In genomic region chr13:97221989-97222700, GRCh38 we compare ENCODE assay signal across 8 cellular contexts. TPM values are rescaled to one million over a fixed set of nuclear protein-coding genes. Genes with fewer than 3 reads are reported as not detected.
DNase-seq lines count a peak whose midpoint lies in the region; ATAC-seq and TF ChIP-seq lines count a peak whose summit lies in the region.

Gene MBNL2 (plus strand): TSS chr13:97222333. CDS start chr13:97276236, 53,903 bp downstream.

- peak within 1 kb of the TSS; percentile 80 to 92 for H3K4me3 ChIP-seq in duodenal mucosa (ENCODE audit: low read depth in 1 of 2, low read length in 2 of 2)
- H3K4me3 ChIP-seq in lower leg skin (ENCODE audit: low read depth, poor library complexity, severe bottlenecking), result peak within 1 kb of the TSS; percentile 37

- peaks cover 32 to 37% of the 10 kb centered on the region in 2 donors for H3K4me1 ChIP-seq in duodenal mucosa (ENCODE audit: control insufficient read depth in 1 of 2, insufficient read depth in 2 of 2, low read length in 2 of 2)

- TF ChIP-seq CTCF in lower leg skin (IDR thresholded peaks at IDR 0.05), result no peak

- TF ChIP-seq POLR2A in lower leg skin (IDR thresholded peaks at IDR 0.05), result peak in 1 of 2 donors; percentile 28

- H3K9ac ChIP-seq in duodenal mucosa (ENCODE audit: low read depth in 1 of 2, low read length in 2 of 2), result peak within 1 kb of the TSS; percentile 81 to 92

- H3K36me3 ChIP-seq in duodenal mucosa (ENCODE audit: control insufficient read depth in 1 of 2, insufficient read depth in 2 of 2, low read length in 2 of 2), result no peaks in the 10 kb centered on the region

- WGBS in lower leg skin, 2 donors, result 2 to 6% methylated on average over 15 of the region's 15 CpGs

- DNase-seq in C1 segment of cervical spinal cord (lab: John Stamatoyannopoulos, UW) (peak; percentile 35 to 99 (median 88)), NCI-H748 (lab: John Stamatoyannopoulos, UW; ENCODE audit: unreplicated experiment) (peak; percentile 91), lower leg skin (ENCODE audit: low spot score in 2 of 2) (peak; percentile 93 to 98)
- DNase-seq in activated CD4-positive, alpha-beta memory T cell treated with anti-CD3 and anti-CD28 coated beads, Interleukin-2, amount 10 ng/mL, durations not matched to agents 7 days and 5 days, result peak; percentile 89
- DNase-seq in stimulated activated CD4-positive, alpha-beta T cell treated with anti-CD3 and anti-CD28 coated beads, Interleukin-4, amount 100 ng/mL, for 4 hours, result peak; percentile 71 to 81

- H3K27me3 ChIP-seq in duodenal mucosa (ENCODE audit: control insufficient read depth in 1 of 2, insufficient read depth in 2 of 2, low read length in 2 of 2), result no peaks in the 10 kb centered on the region

- peak within 1 kb of the TSS; percentile 83 for H3K27ac ChIP-seq in duodenal mucosa (ENCODE audit: low read depth, low read length)

- H3K9me3 Mint-ChIP-seq in activated CD4-positive, alpha-beta memory T cell treated with anti-CD3 and anti-CD28 coated beads, Interleukin-2, amount 10 ng/mL, durations not matched to agents 7 days and 5 days, result no peaks in the 10 kb centered on the region

- POLR2A ChIA-PET in activated CD4-positive, alpha-beta memory T cell treated with anti-CD3 and anti-CD28 coated beads, Interleukin-2, amount 10 ng/mL, durations not matched to agents 7 days and 5 days (lab: Charles Lee), result interaction anchor here (0.9 to 7.6 kb wide), 9 partner anchors 10 to 211 kb away, joined by 3 to 93 read pairs (median 4); partner anchors contain the start of gene RAP2A

- CTCF ChIA-PET in activated CD4-positive, alpha-beta memory T cell treated with anti-CD3 and anti-CD28 coated beads, Interleukin-2, amount 10 ng/mL, durations not matched to agents 7 days and 5 days (lab: Charles Lee), result interaction anchor here (0.9 to 4.1 kb wide), 5 partner anchors 11 to 211 kb away, joined by 3 to 36 read pairs (median 5); no protein-coding TSS in a partner anchor

- peaks cover 3% of the 10 kb centered on the region for H3K36me3 Mint-ChIP-seq in activated CD4-positive, alpha-beta memory T cell treated with anti-CD3 and anti-CD28 coated beads, Interleukin-2, amount 10 ng/mL, durations not matched to agents 7 days and 5 days (ENCODE audit: low read depth)

- H3K4me3 Mint-ChIP-seq in activated CD4-positive, alpha-beta memory T cell treated with anti-CD3 and anti-CD28 coated beads, Interleukin-2, amount 10 ng/mL, durations not matched to agents 7 days and 5 days, result peak within 1 kb of the TSS; percentile 78

- no peaks in the 10 kb centered on the region for H3K27me3 Mint-ChIP-seq in activated CD4-positive, alpha-beta memory T cell treated with anti-CD3 and anti-CD28 coated beads, Interleukin-2, amount 10 ng/mL, durations not matched to agents 7 days and 5 days

- no peaks in the 10 kb centered on the region for H3K9me3 ChIP-seq in duodenal mucosa (ENCODE audit: control insufficient read depth in 1 of 2, low read length in 2 of 2)

- H3K4me1 Mint-ChIP-seq in activated CD4-positive, alpha-beta memory T cell treated with anti-CD3 and anti-CD28 coated beads, Interleukin-2, amount 10 ng/mL, durations not matched to agents 7 days and 5 days, result peaks cover 42% of the 10 kb centered on the region

- ATAC-seq in GM19395 (IDR thresholded peaks at IDR 0.05; ENCODE audit: unreplicated experiment) (peak; percentile 95), HG03558 (IDR thresholded peaks at IDR 0.05; ENCODE audit: extremely low read depth, unreplicated experiment) (peak; percentile 96)

- peak within 1 kb of the TSS; percentile 76 for H3K27ac Mint-ChIP-seq in activated CD4-positive, alpha-beta memory T cell treated with anti-CD3 and anti-CD28 coated beads, Interleukin-2, amount 10 ng/mL, durations not matched to agents 7 days and 5 days

- intact Hi-C loops in lower leg skin (cut with DNase I; ENCODE audit: low total_unique reads), result no loop called here

RNA-seq across cellular contexts. Expression of gene MBNL2, which starts in this region (rescaled TPM):
- 10 to 100 TPM; 18.0 to 18.8 TPM for total RNA-seq in activated CD4-positive, alpha-beta memory T cell treated with anti-CD3 and anti-CD28 coated beads, Interleukin-2, amount 10 ng/mL, durations not matched to agents 7 days and 5 days
- total RNA-seq in lower leg skin, result 10 to 100 TPM; 37.6 to 59.5 (median 45.4) TPM

Comparison
In these comparisons a context has a peak if more than half of its experiments do, and no peak if none do; other contexts are left out.
1. Peak in every context shown above with its lines: DNase-seq, ATAC-seq, H3K4me3 ChIP-seq and H3K27ac ChIP-seq.